Comparison of ENCODE assay signal across 21 cellular contexts in genomic region chr7:40658731-40659130, GRCh38.
A peak's percentile ranks its signal among the peaks of the same experiment; 100 is the strongest.
DNase-seq lines count a peak whose midpoint lies in the region; ATAC-seq and TF ChIP-seq lines count a peak whose summit lies in the region.
"Had no signal": no experiment of that assay in that cellular context is flagged by ENCODE, and none has a peak within 500 bp of the region (broad histone marks: within the 10 kb centered on the region; RNA-seq: fewer than 3 reads in every experiment).

No MANE protein-coding gene starts in this region.

- no peaks in the 10 kb centered on the region for H4K20me1 ChIP-seq in hepatocyte (ENCODE audit: insufficient read depth, poor library complexity, severe bottlenecking)

- H3K4me1 Mint-ChIP-seq in activated T-cell treated with anti-CD3 and anti-CD28 coated beads, Interleukin-2, amount 50 U/mL, for 72 hours (ENCODE audit: low read depth) = no peaks in the 10 kb centered on the region
- H3K4me1 Mint-ChIP-seq: activated CD4-positive, alpha-beta T cell treated with anti-CD3 and anti-CD28 coated beads for 36 hours had no signal

- no peak for ATAC-seq in right lobe of liver
- ATAC-seq in activated T-cell treated with anti-CD3 and anti-CD28 coated beads, Interleukin-2, amount 50 U/mL, for 72 hours (replicated peaks in 1 of 2) = no peak
- ATAC-seq: activated CD4-positive, alpha-beta T cell treated with anti-CD3 and anti-CD28 coated beads for 36 hours; body of pancreas had no signal

- no peaks in the 10 kb centered on the region for H3K4me1 ChIP-seq in esophagus muscularis mucosa
- H3K4me1 ChIP-seq in hepatocyte (ENCODE audit: insufficient read depth) = no peaks in the 10 kb centered on the region
- H3K4me1 ChIP-seq in right lobe of liver = no peaks in the 10 kb centered on the region
- H3K4me1 ChIP-seq: body of pancreas, psoas muscle, stomach had no signal

- H3K27ac ChIP-seq in esophagus muscularis mucosa (replicated peaks in 1 of 4) (no peak overlapping the region), hepatocyte (no peak overlapping the region), right lobe of liver (no peak overlapping the region)
- H3K27ac ChIP-seq: body of pancreas, psoas muscle, stomach had no signal

- H3K27me3 Mint-ChIP-seq in activated T-cell treated with anti-CD3 and anti-CD28 coated beads, Interleukin-2, amount 50 U/mL, for 72 hours (ENCODE audit: low read depth) = peaks cover 10% of the 10 kb centered on the region
- H3K27me3 Mint-ChIP-seq: activated CD4-positive, alpha-beta T cell treated with anti-CD3 and anti-CD28 coated beads for 36 hours had no signal

- no peak overlapping the region for H3K4me3 Mint-ChIP-seq in activated T-cell treated with anti-CD3 and anti-CD28 coated beads, Interleukin-2, amount 50 U/mL, for 72 hours
- H3K4me3 Mint-ChIP-seq: activated CD4-positive, alpha-beta T cell treated with anti-CD3 and anti-CD28 coated beads for 36 hours; nephron; T-helper 2 cell treated with Interferon-gamma antibody and Interleukin-4, amounts not matched to agents 5 μg/mL and 100 μg/mL, for 36 hours had no signal

- H3K4me3 ChIP-seq in esophagus muscularis mucosa (no peak overlapping the region), hepatocyte (no peak overlapping the region), right lobe of liver (no peak overlapping the region)
- H3K4me3 ChIP-seq: body of pancreas, MG63, psoas muscle, stomach had no signal

- H3K9me3 Mint-ChIP-seq in activated T-cell treated with anti-CD3 and anti-CD28 coated beads, Interleukin-2, amount 50 U/mL, for 72 hours = peaks cover 0 to 3% of the 10 kb centered on the region in 2 donors
- H3K9me3 Mint-ChIP-seq: T-helper 2 cell treated with Interferon-gamma antibody and Interleukin-4, amounts not matched to agents 5 μg/mL and 100 μg/mL, for 36 hours had no signal

- no peaks in the 10 kb centered on the region for H3K36me3 Mint-ChIP-seq in activated T-cell treated with anti-CD3 and anti-CD28 coated beads, Interleukin-2, amount 50 U/mL, for 72 hours (ENCODE audit: insufficient read depth in 2 of 2)

- TF ChIP-seq CTCF in esophagus muscularis mucosa (IDR thresholded peaks at IDR 0.05) = no peak
- no peak for TF ChIP-seq CTCF in hepatocyte (IDR thresholded peaks at IDR 0.05; ENCODE audit: poor library complexity)
- TF ChIP-seq CTCF in right lobe of liver (IDR thresholded peaks at IDR 0.05) = no peak

- no peak overlapping the region for H2AFZ ChIP-seq in hepatocyte

- DNase-seq in AG20443 (ENCODE audit: low spot score) (peak; percentile 87), LHCN-M2 (ENCODE audit: low read depth) (peak; percentile 80), esophagus muscularis mucosa (ENCODE audit: extremely low spot score) (peak; percentile 82), pons (ENCODE audit: low spot score) (peak; percentile 5), hepatocyte (ENCODE audit: low spot score) (no peak), right lobe of liver (no peak), NCI-H2107 (lab: John Stamatoyannopoulos, UW) (no peak)
- no peak for DNase-seq in activated T-cell treated with anti-CD3 and anti-CD28 coated beads, Interleukin-2, amount 50 U/mL, for 72 hours
- DNase-seq: activated CD4-positive, alpha-beta T cell treated with anti-CD3 and anti-CD28 coated beads for 36 hours; activated CD8-positive, alpha-beta memory T cell treated with anti-CD3 and anti-CD28 coated beads, Interleukin-2, amount 50 U/mL, for 4 hours; activated gamma-delta T cell treated with Interleukin-2 at 50 U/mL for 16 hours; BE2C; body of pancreas; DMS 273 treated with DMSO at 0.1 percent for 48 hours; MG63; NCI-H1694 treated with DMSO at 0.1 percent for 48 hours; psoas muscle; SIG-M5; stomach had no signal

- no peak overlapping the region for H3K27ac Mint-ChIP-seq in activated T-cell treated with anti-CD3 and anti-CD28 coated beads, Interleukin-2, amount 50 U/mL, for 72 hours
- H3K27ac Mint-ChIP-seq: activated CD4-positive, alpha-beta T cell treated with anti-CD3 and anti-CD28 coated beads for 36 hours; nephron; T-helper 2 cell treated with Interferon-gamma antibody and Interleukin-4, amounts not matched to agents 5 μg/mL and 100 μg/mL, for 36 hours had no signal

- H3K9me2 ChIP-seq in hepatocyte (replicated peaks; ENCODE audit: insufficient read depth) = no peaks in the 10 kb centered on the region

- intact Hi-C loops in esophagus muscularis mucosa (cut with DNase I) = no loop called here
- intact Hi-C loops in right lobe of liver (cut with DNase I) = no loop called here

- 89% methylated on average over 2 of the region's 2 CpGs for WGBS in esophagus muscularis mucosa
- 88% methylated on average over 2 of the region's 2 CpGs for WGBS in hepatocyte (ENCODE audit: low lambda C conversion rate, missing lambda C conversion rate)
- WGBS in right lobe of liver (ENCODE audit: insufficient coverage, low coverage, low lambda C conversion rate, missing lambda C conversion rate) = 83% methylated on average over 1 of the region's 2 CpGs

- TF ChIP-seq EP300 in esophagus muscularis mucosa (IDR thresholded peaks at IDR 0.05) = no peak

- no peaks in the 10 kb centered on the region for H3K79me2 ChIP-seq in hepatocyte

- H3K27me3 ChIP-seq in esophagus muscularis mucosa (no peaks in the 10 kb centered on the region), hepatocyte (no peaks in the 10 kb centered on the region), right lobe of liver (no peaks in the 10 kb centered on the region)
- H3K27me3 ChIP-seq: BE2C, body of pancreas, MG63, stomach had no signal

- H3K36me3 ChIP-seq in esophagus muscularis mucosa (no peaks in the 10 kb centered on the region), hepatocyte (replicated peaks; ENCODE audit: insufficient read depth, low read depth) (no peaks in the 10 kb centered on the region), right lobe of liver (no peaks in the 10 kb centered on the region)
- H3K36me3 ChIP-seq: BE2C, MG63, stomach had no signal

- H3K9me3 ChIP-seq in esophagus muscularis mucosa = no peaks in the 10 kb centered on the region
- H3K9me3 ChIP-seq in hepatocyte (ENCODE audit: low read depth) = no peaks in the 10 kb centered on the region
- no peaks in the 10 kb centered on the region for H3K9me3 ChIP-seq in right lobe of liver
- H3K9me3 ChIP-seq: BE2C, body of pancreas, MG63, psoas muscle, stomach had no signal

- no peak overlapping the region for H3K4me2 ChIP-seq in hepatocyte

- TF ChIP-seq POLR2A in esophagus muscularis mucosa (IDR thresholded peaks at IDR 0.05; ENCODE audit: low read depth) (no peak), right lobe of liver (IDR thresholded peaks at IDR 0.05) (no peak)

Comparison
In these comparisons a context has a peak if more than half of its experiments do, and no peak if none do; other contexts are left out.
1. DNase-seq: peak in AG20443 (single experiment), LHCN-M2 (single experiment), esophagus muscularis mucosa (single experiment) and pons (single experiment); none in hepatocyte (single experiment), right lobe of liver (0 of 3), activated T-cell treated with anti-CD3 and anti-CD28 coated beads, Interleukin-2, amount 50 U/mL, for 72 hours (0 of 2) and NCI-H2107 (single experiment).